21 cellular contexts compared by ENCODE assay signal in the genomic region with DNA sequence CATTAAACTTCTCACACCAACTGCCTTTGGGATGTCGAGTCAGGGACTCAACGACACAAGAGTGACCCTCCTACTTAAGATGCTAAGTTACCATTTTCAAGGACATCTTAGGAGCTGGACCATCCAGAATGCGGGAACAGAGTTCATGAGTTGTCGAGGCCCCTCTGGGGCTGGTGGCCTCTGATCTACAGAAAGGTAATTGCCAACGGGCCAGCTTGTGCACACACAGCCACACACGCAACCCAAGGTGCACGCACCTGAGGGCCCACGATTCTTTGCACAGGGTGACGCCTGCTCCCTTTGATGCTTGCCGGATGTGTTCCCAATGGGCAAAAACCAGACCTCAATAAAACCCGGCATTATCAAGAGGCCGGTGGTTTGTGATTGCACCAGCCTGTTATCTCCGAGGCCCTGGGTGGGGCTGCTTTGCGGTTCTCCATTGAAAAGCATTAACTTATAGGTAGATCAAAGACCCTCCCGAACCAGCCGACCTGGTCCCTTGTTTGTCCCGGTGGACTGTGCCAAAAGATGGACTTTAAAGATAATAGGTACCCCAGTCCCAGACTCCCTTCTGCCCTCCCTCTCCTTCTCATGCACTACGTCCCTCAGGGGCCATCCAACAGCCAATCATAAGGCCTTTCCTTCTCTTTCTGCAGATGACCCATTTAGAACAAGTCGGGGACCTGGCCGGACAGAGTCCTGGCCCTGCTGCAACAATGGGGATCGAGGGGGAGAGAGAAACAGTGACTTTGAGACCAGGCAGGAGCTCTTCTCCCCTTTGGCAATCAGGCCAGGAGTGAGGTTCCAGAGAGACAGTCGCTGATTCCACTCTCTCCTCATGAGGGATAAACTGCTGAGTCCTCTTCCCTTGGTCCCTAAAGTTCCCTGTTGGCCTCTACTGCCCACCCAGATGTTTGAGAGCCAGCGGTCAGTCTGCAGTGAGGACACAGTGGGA.
DNase-seq lines count a peak whose midpoint lies in the region; ATAC-seq, FAIRE-seq and TF ChIP-seq lines count a peak whose summit lies in the region.
"Had no signal": no experiment of that assay in that cellular context is flagged by ENCODE, and none has a peak within 500 bp of the region (broad histone marks: within the 10 kb centered on the region; RNA-seq: fewer than 3 reads in every experiment).

No MANE protein-coding gene starts in this region.

- peaks cover 16% of the 10 kb centered on the region for H3K9me3 ChIP-seq in HepG2 (ENCODE audit: low read length)
- no peaks in the 10 kb centered on the region for H3K9me3 ChIP-seq in right lobe of liver
- peaks cover 14% of the 10 kb centered on the region for H3K9me3 ChIP-seq in GM12878 (replicated peaks; ENCODE audit: control insufficient read depth, insufficient read depth, low read length)
- H3K9me3 ChIP-seq: BE2C had no signal

- in situ Hi-C loops in HepG2 (cut with HindIII; ENCODE audit: extremely low pct_ligation_motif_present, low pct_unique_long_range_greater_than_20kb) (no loop called here), GM12878 (cut with MboI) (loop anchor here (25.0 kb wide), 1 partner anchor 1874 kb away; no protein-coding TSS in a partner anchor)

- H3K27ac ChIP-seq in HepG2 (ENCODE audit: extremely low read length, insufficient read depth, low read length) (peak overlapping the region; percentile 89), right lobe of liver (no peak overlapping the region), GM12878 (ENCODE audit: control insufficient read depth, insufficient read depth) (no peak overlapping the region), caudate nucleus (ENCODE audit: low read depth, low read length) (no peak overlapping the region)
- H3K27ac ChIP-seq: 22Rv1, SJCRH30 had no signal

- SMC1A ChIA-PET in GM12878 (lab: Charles Lee; ENCODE audit: uncharacterized antibody, unreplicated experiment), result interaction anchor here (1.2 to 1.3 kb wide), 2 partner anchors 20 to 126 kb away, joined by 3 to 5 read pairs; no protein-coding TSS in a partner anchor

- TF ChIP-seq RAD21 in HepG2 (CRISPR knock-in tag; IDR thresholded peaks at IDR 0.05), result peak; percentile 76
- TF ChIP-seq RAD21 in GM12878 (IDR thresholded peaks at IDR 0.05; ENCODE audit: insufficient read depth, low read depth, low read length), result no peak

- CTCF ChIA-PET in HepG2 (lab: Yijun Ruan, JAX; ENCODE audit: low intra/inter-chr PET ratio, low total read pairs), result interaction anchor here (1.4 kb wide), 1 partner anchor 14 kb away, joined by 4 read pairs; no protein-coding TSS in a partner anchor
- CTCF ChIA-PET in GM12878 (lab: Yijun Ruan, JAX), result interaction anchor here (0.5 to 0.6 kb wide), 2 partner anchors 20 to 271 kb away, joined by 3 to 4 read pairs; no protein-coding TSS in a partner anchor

- H3K27me3 Mint-ChIP-seq in nephron (ENCODE audit: low read depth), result peaks cover 16% of the 10 kb centered on the region

- peaks cover 32% of the 10 kb centered on the region for H3K4me1 Mint-ChIP-seq in nephron

- no TSS peak for BruUV-seq in HepG2 (replicated peaks; lab: Mats Ljungman, UMichigan)
- no TSS peak for BruUV-seq in GM12878 (replicated peaks; lab: Mats Ljungman, UMichigan)

- H3K4me2 ChIP-seq in HepG2 (ENCODE audit: low read depth, low read length) (peak overlapping the region; percentile 60), GM12878 (ENCODE audit: control insufficient read depth, insufficient read depth) (no peak overlapping the region)
- H3K4me2 ChIP-seq: GM23338 had no signal

- peaks cover 9% of the 10 kb centered on the region for H3K36me3 Mint-ChIP-seq in nephron (ENCODE audit: low read depth)

- peak; percentile 54 to 55; a peak in 2 of 4 replicates for TF ChIP-seq POLR2A in HepG2 (IDR thresholded peaks at IDR 0.05; ENCODE audit: insufficient read depth in 1 of 2, low read depth in 2 of 2, low read length in 2 of 2)
- no peak for TF ChIP-seq POLR2A in right lobe of liver (IDR thresholded peaks at IDR 0.05)
- no peak for TF ChIP-seq POLR2A in GM12878 (IDR thresholded peaks at IDR 0.05; ENCODE audit: low read depth, low read length)

- intact Hi-C loops in HepG2 (cut with micrococcal nuclease; ENCODE audit: unreplicated experiment), result loop anchor here (1.0 to 5.0 kb wide), 6 partner anchors 14 to 106 kb away; no protein-coding TSS in a partner anchor
- intact Hi-C loops in right lobe of liver (cut with DNase I), result no loop called here
- intact Hi-C loops in GM12878 (cut with micrococcal nuclease; ENCODE audit: unreplicated experiment), result no loop called here

- H3K27me3 ChIP-seq in HepG2 (ENCODE audit: control insufficient read depth in 1 of 2, insufficient read depth in 2 of 2, low read length in 2 of 2) (no peaks in the 10 kb centered on the region), right lobe of liver (no peaks in the 10 kb centered on the region), GM12878 (replicated peaks in 1 of 2; ENCODE audit: control insufficient read depth in 2 of 2, insufficient read depth in 2 of 2, low read length in 1 of 2) (no peaks in the 10 kb centered on the region)
- H3K27me3 ChIP-seq: BE2C, SJCRH30 had no signal

- TF ChIP-seq CTCF in HepG2 (CRISPR knock-in tag; IDR thresholded peaks at IDR 0.05) (no peak), right lobe of liver (IDR thresholded peaks at IDR 0.05) (no peak), GM12878 (IDR thresholded peaks at IDR 0.05 in 2 of 3, conservative IDR thresholded peaks at IDR 0.05 in 1 of 3; ENCODE audit: control insufficient read depth in 2 of 3, extremely low read depth in 1 of 3, insufficient read depth in 1 of 3, low read depth in 3 of 3, low read length in 3 of 3) (no peak), nephron (IDR thresholded peaks at IDR 0.05; ENCODE audit: unreplicated experiment in 3 of 3) (no peak)

- H3K9ac ChIP-seq in HepG2 (ENCODE audit: insufficient read depth, low read depth, low read length) (peak overlapping the region; percentile 69), GM12878 (ENCODE audit: control insufficient read depth, insufficient read depth, low read length) (no peak overlapping the region)

- H3K4me1 ChIP-seq in HepG2 (ENCODE audit: insufficient read depth, low read length) (peaks cover 89% of the 10 kb centered on the region), right lobe of liver (no peaks in the 10 kb centered on the region), GM12878 (ENCODE audit: control insufficient read depth, insufficient read depth, low read length) (peaks cover 4% of the 10 kb centered on the region; the same call in 1 of the 2 replicates)

- RAD21 ChIA-PET in GM12878 (lab: Charles Lee; ENCODE audit: unreplicated experiment), result interaction anchor here (0.6 kb wide), 1 partner anchor 1045 kb away, joined by 3 read pairs; no protein-coding TSS in a partner anchor

- no peak overlapping the region for H2AFZ ChIP-seq in HepG2 (ENCODE audit: low read length)
- H2AFZ ChIP-seq in GM12878 (ENCODE audit: control insufficient read depth, low read depth, low read length), result no peak overlapping the region
- H2AFZ ChIP-seq: GM23338 had no signal

- 7% methylated on average over 19 of the region's 23 CpGs for WGBS in HepG2 (ENCODE audit: low lambda C conversion rate)
- WGBS in right lobe of liver (ENCODE audit: insufficient coverage, low coverage, low lambda C conversion rate, missing lambda C conversion rate), result 54% methylated on average over 9 of the region's 23 CpGs
- 74% methylated on average over 23 of the region's 23 CpGs for WGBS in GM12878 (ENCODE audit: insufficient coverage, insufficient replicate concordance, low lambda C conversion rate, missing lambda C conversion rate)

- peaks cover 18% of the 10 kb centered on the region for H3K9me3 Mint-ChIP-seq in nephron

- POLR2A ChIA-PET in HepG2 (lab: Yijun Ruan, JAX) (interaction anchor here (0.7 to 7.5 kb wide), 37 partner anchors 8 to 291 kb away, joined by 3 to 169 read pairs (median 4); partner anchors contain the start of gene SOX9), GM12878 (lab: Charles Lee) (no interaction called here)

- no peaks in the 10 kb centered on the region for H4K20me1 ChIP-seq in HepG2 (ENCODE audit: insufficient read depth, low read length)
- H4K20me1 ChIP-seq in GM12878 (ENCODE audit: control insufficient read depth, insufficient read depth), result no peaks in the 10 kb centered on the region

- H3K79me2 ChIP-seq in HepG2 (ENCODE audit: insufficient read depth, low read length) (peaks cover 55% of the 10 kb centered on the region), GM12878 (ENCODE audit: control insufficient read depth, insufficient read depth, low read length) (no peaks in the 10 kb centered on the region)

- H3K4me3 ChIP-seq in HepG2 (replicated peaks in 1 of 3; ENCODE audit: insufficient read depth in 1 of 3, low read depth in 2 of 3, low read length in 3 of 3), result peak overlapping the region in 1 of 3 experiments; percentile 28; a peak in 2 of 6 replicates
- H3K4me3 ChIP-seq in right lobe of liver, result no peak overlapping the region
- no peak overlapping the region for H3K4me3 ChIP-seq in GM12878
- H3K4me3 ChIP-seq: GM23338, SJCRH30 had no signal

- ATAC-seq in HepG2 (peak; percentile 90), right lobe of liver (no peak), GM12878 (no peak)
- ATAC-seq: GM23338 had no signal

- peaks cover 6 to 21% of the 10 kb centered on the region in 2 experiments for H3K36me3 ChIP-seq in HepG2 (replicated peaks in 1 of 2; ENCODE audit: control insufficient read depth in 1 of 2, insufficient read depth in 2 of 2, low read length in 2 of 2)
- no peaks in the 10 kb centered on the region for H3K36me3 ChIP-seq in right lobe of liver
- H3K36me3 ChIP-seq in GM12878 (ENCODE audit: control insufficient read depth in 2 of 2, insufficient read depth in 2 of 2, low read length in 1 of 2), result peaks cover 0 to 1% of the 10 kb centered on the region in 2 experiments; a peak in 2 of 4 replicates
- H3K36me3 ChIP-seq: BE2C, SJCRH30 had no signal

- peak; percentile 100 for DNase-seq in HepG2 (ENCODE audit: low spot score)
- no peak for DNase-seq in right lobe of liver
- no peak for DNase-seq in GM12878 (ENCODE audit: low read depth, low spot score)
- DNase-seq in urothelium cell line (ENCODE audit: low spot score), result no peak
- no peak for DNase-seq in caudate nucleus (lab: John Stamatoyannopoulos, UW)
- no peak for DNase-seq in NCI-H146 treated with DMSO at 0.1 percent for 48 hours (lab: John Stamatoyannopoulos, UW; ENCODE audit: unreplicated experiment)
- no peak for DNase-seq in activated T-cell treated with anti-CD3 and anti-CD28 coated beads for 4 hours
- DNase-seq: BE2C; CD4-positive, CD25-positive, alpha-beta regulatory T cell; GF-D8; KBM-7; NCI-H1105 treated with DMSO at 0.1 percent for 48 hours; NCI-H187; NCI-H2107; NCI-H510A; NCI-H748 treated with DMSO at 0.1 percent for 48 hours; NK-92 treated with Interleukin-12 subunit alpha and Interleukin-12 subunit beta, amount 100 ng/mL, for 24 hours; SJCRH30 had no signal

- FAIRE-seq in HepG2 (lab: Jason Lieb, UNC) (peak; percentile 91), GM12878 (lab: Jason Lieb, UNC) (no peak), urothelium cell line (lab: Jason Lieb, UNC) (peak; percentile 50)

- H3K27ac Mint-ChIP-seq in nephron, result peak overlapping the region in 2 of 3 experiments; percentile 32 to 42
- H3K27ac Mint-ChIP-seq: CD4-positive, CD25-positive, alpha-beta regulatory T cell; GM23338 had no signal

- TF ChIP-seq EP300 in HepG2 (IDR thresholded peaks at IDR 0.05; ENCODE audit: low read depth in 2 of 2, low read length in 2 of 2), result peak; percentile 99 to 100
- peak; percentile 100 for TF ChIP-seq EP300 in HepG2 (CRISPR knock-in tag; IDR thresholded peaks at IDR 0.05; ENCODE audit: borderline replicate concordance)
- TF ChIP-seq EP300 in GM12878 (IDR thresholded peaks at IDR 0.05; ENCODE audit: borderline replicate concordance in 1 of 2, control insufficient read depth in 1 of 2, low read depth in 2 of 2, low read length in 2 of 2), result no peak

- peak overlapping the region in 1 of 3 experiments; percentile 31 for H3K4me3 Mint-ChIP-seq in nephron
- H3K4me3 Mint-ChIP-seq: CD4-positive, CD25-positive, alpha-beta regulatory T cell; GM23338 had no signal

Comparison
In these comparisons a context has a peak if more than half of its experiments do, and no peak if none do; other contexts are left out.
1. POLR2A ChIP-seq: peak in HepG2 (2 of 2); none in right lobe of liver (single experiment) and GM12878 (single experiment).
2. Of the 75 proteins assayed by ChIP-seq in both HepG2 and GM12878: peak only in HepG2: ASH2L, ATF2, ATF3, BCL3, BHLHE40, CBFB and 36 more; only in GM12878: none; in both: TCF7; in neither: 25; mixed calls (peak in some experiments, not most) for 7.